In the genomic region with DNA sequence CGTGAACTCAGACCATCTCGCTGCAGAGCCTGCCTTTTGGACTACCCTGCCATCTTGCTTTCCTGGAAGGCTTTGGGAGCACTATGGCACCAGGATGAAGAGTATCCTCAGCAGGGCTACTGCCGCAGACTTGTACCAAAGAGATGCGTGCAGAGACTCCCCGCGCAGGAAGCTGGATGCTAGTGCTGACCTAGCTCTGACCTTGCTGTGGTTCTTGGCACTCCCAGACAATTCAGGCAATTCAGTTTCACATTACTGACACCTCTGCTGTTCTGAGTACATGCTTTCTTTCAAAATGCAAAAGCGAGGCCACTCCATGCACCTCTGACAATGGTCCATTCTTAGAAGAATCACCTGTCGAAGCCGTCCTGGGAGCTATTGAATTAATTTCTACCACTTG, we compare ENCODE assay signal across 1 cellular context.
TF ChIP-seq lines count a peak whose summit lies in the region.

No MANE protein-coding gene starts in this region.

TF ChIP-seq in H1, 55 proteins besides CTCF, POLR2A, EP300 and RAD21:
- TF ChIP-seq SAP30 (IDR thresholded peaks at IDR 0.05; ENCODE audit: insufficient read depth, insufficient replicate concordance, low read length) (no peak), TEAD4 (IDR thresholded peaks at IDR 0.05; ENCODE audit: low read depth, low read length) (no peak), TCF12 (IDR thresholded peaks at IDR 0.05; ENCODE audit: low read depth, low read length) (no peak), BACH1 (IDR thresholded peaks at IDR 0.05; ENCODE audit: low read length) (no peak), TAF7 (optimal IDR thresholded peaks at IDR 0.05; ENCODE audit: borderline replicate concordance, low read depth, low read length) (no peak), ZNF274 (IDR thresholded peaks at IDR 0.05; ENCODE audit: borderline replicate concordance, extremely low read depth, low read length) (no peak), CEBPB (IDR thresholded peaks at IDR 0.05; ENCODE audit: low read depth, low read length) (no peak), SIN3A (conservative IDR thresholded peaks at IDR 0.05 in 1 of 2, IDR thresholded peaks at IDR 0.05 in 1 of 2; ENCODE audit: low read depth in 1 of 2, low read length in 2 of 2) (no peak)
- TF ChIP-seq, protein P1, sequence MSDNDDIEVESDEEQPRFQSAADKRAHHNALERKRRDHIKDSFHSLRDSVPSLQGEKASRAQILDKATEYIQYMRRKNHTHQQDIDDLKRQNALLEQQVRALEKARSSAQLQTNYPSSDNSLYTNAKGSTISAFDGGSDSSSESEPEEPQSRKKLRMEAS (IDR thresholded peaks at IDR 0.05): no peak
TF ChIP-seq in H1: peak in this region for 0.
